Comparison of ENCODE assay signal across 8 cellular contexts in genomic region chr4:162787120-162787519, GRCh38.
"Had no signal": no experiment of that assay in that cellular context is flagged by ENCODE, and none has a peak within 500 bp of the region (broad histone marks: within the 10 kb centered on the region; RNA-seq: fewer than 3 reads in every experiment).

No MANE protein-coding gene starts in this region.

- ATAC-seq: GM12878 had no signal

- FAIRE-seq: G401.6, GM12878, GM12891, GM12892, GM18507, GM19239 had no signal

- H3K4me3 ChIP-seq: GM12878 had no signal

- DNase-seq: GDM1, GF-D8 had no signal
